8 cellular contexts compared by ENCODE assay signal in the genomic region with DNA sequence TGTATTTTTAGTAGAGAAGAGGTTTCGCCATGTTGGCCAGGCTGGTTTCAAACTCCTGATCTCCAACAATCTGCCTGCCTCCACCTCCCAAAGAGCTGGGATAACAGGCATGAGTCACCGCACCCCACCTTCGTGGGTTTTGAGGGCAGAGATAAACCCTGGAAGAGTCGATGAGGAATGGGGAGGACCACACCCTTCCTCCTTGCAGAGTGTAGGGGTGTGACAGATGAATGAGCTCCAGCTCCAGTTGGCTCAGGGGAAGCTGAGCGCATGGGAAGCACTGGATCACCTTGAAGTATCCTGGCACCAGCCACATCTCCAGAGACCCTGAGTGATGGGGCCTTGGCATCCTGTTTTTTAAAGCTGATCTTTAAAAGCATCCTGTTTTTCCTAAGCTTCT. TPM values are rescaled to one million over a fixed set of nuclear protein-coding genes. Genes with fewer than 3 reads are reported as not detected.
DNase-seq lines count a peak whose midpoint lies in the region; ATAC-seq, FAIRE-seq and TF ChIP-seq lines count a peak whose summit lies in the region.
"Not testable (repeated sequence)": the region's sequence is repeated elsewhere in the genome, so short reads cannot be mapped to it uniquely, and the experiment has no call there.
"Had no signal": no experiment of that assay in that cellular context is flagged by ENCODE, and none has a peak within 500 bp of the region (broad histone marks: within the 10 kb centered on the region; RNA-seq: fewer than 3 reads in every experiment).

No MANE protein-coding gene starts in this region.

- ATAC-seq in HCT116 = peak; percentile 70
- ATAC-seq in PC-3 = peak; percentile 60
- ATAC-seq in RWPE2 (ENCODE audit: low read depth) = peak; percentile 47
- ATAC-seq in K562 = peak; percentile 85
- ATAC-seq in esophagus mucosa = peak; percentile 66
- ATAC-seq in foreskin keratinocyte = peak; percentile 55
- ATAC-seq in omental fat pad (ENCODE audit: low FRiP score) = peak; percentile 19

- BruUV-seq in HCT116 (replicated peaks; lab: Mats Ljungman, UMichigan); PC-3 (replicated peaks; lab: Mats Ljungman, UMichigan); K562 (replicated peaks; lab: Mats Ljungman, UMichigan): not testable (repeated sequence)

- TF ChIP-seq RAD21 in HCT116 (IDR thresholded peaks at IDR 0.05; ENCODE audit: low read depth); K562 (CRISPR knock-in tag; conservative IDR thresholded peaks at IDR 0.05 in 1 of 2, IDR thresholded peaks at IDR 0.05 in 1 of 2): not testable (repeated sequence)

- H3K4me1 ChIP-seq in HCT116 (ENCODE audit: control insufficient read depth in 1 of 2, insufficient read depth in 2 of 2, low read length in 2 of 2); PC-3 (ENCODE audit: insufficient read depth, low read length); RWPE2 (ENCODE audit: insufficient read depth, poor library complexity, severe bottlenecking); K562 (replicated peaks in 1 of 2; ENCODE audit: control insufficient read depth in 2 of 2, insufficient read depth in 2 of 2, low read length in 2 of 2); foreskin keratinocyte: not testable (repeated sequence)

- H3K9me2 ChIP-seq in HCT116 (ENCODE audit: insufficient read depth); PC-3 (replicated peaks; ENCODE audit: low read length): not testable (repeated sequence)

- not testable (repeated sequence) for DNase-seq in HCT116 (ENCODE audit: low read depth, low spot score); PC-3; RWPE2 (ENCODE audit: low spot score); K562 (ENCODE audit: extremely low read depth in 1 of 4, low spot score in 3 of 4); foreskin keratinocyte; omental fat pad (ENCODE audit: low spot score)

- not testable (repeated sequence) for TF ChIP-seq EP300 in K562 (IDR thresholded peaks at IDR 0.05; ENCODE audit: low read length)

- FAIRE-seq in K562 (lab: Jason Lieb, UNC) = not testable (repeated sequence)

- POLR2A ChIA-PET in HCT116 (lab: Charles Lee); PC-3 (lab: Charles Lee; ENCODE audit: unreplicated experiment); K562 (lab: Yijun Ruan, JAX): not testable (repeated sequence)

- no CpG with 5 or more reads among the region's 5 CpGs for WGBS in K562 (ENCODE audit: insufficient coverage, low coverage, missing lambda C conversion rate)

- not testable (repeated sequence) for TF ChIP-seq POLR2A in HCT116 (IDR thresholded peaks at IDR 0.05; ENCODE audit: borderline replicate concordance, extremely low read depth, insufficient read depth, insufficient read length); K562 (conservative IDR thresholded peaks at IDR 0.05)

- H4K20me1 ChIP-seq in HCT116 (ENCODE audit: insufficient read depth); PC-3 (ENCODE audit: low read length); K562 (replicated peaks; ENCODE audit: control insufficient read depth, insufficient read depth, low read length): not testable (repeated sequence)

- H3K27ac ChIP-seq in HCT116 (ENCODE audit: low read depth, low read length); PC-3 (ENCODE audit: low read length); RWPE2 (ENCODE audit: poor library complexity, severe bottlenecking); K562 (ENCODE audit: extremely low read depth, low read depth, low read length); foreskin keratinocyte: not testable (repeated sequence)

- H2AFZ ChIP-seq in HCT116 (ENCODE audit: low read depth, low read length, poor library complexity, severe bottlenecking); PC-3 (ENCODE audit: low read length); K562 (ENCODE audit: low read depth, low read length): not testable (repeated sequence)

- CTCF ChIA-PET in HCT116 (lab: Charles Lee); PC-3 (lab: Charles Lee); K562 (lab: Yijun Ruan, JAX; ENCODE audit: low intra/inter-chr PET ratio): not testable (repeated sequence)

- in situ Hi-C loops in K562 (cut with MboI) = loop anchor here (25.0 kb wide), 1 partner anchor 578 kb away; a partner anchor contains a TSS

- not testable (repeated sequence) for H3K9ac ChIP-seq in HCT116 (ENCODE audit: low read length); PC-3 (ENCODE audit: low read length); K562 (ENCODE audit: insufficient read depth in 1 of 2, low read depth in 2 of 2, low read length in 2 of 2)

- RAD21 ChIA-PET in HCT116 (lab: Charles Lee; ENCODE audit: low non-redundant PET in 1 of 2, low total read pairs in 2 of 2, uncharacterized antibody in 2 of 2, unreplicated experiment in 2 of 2) = not testable (repeated sequence)

- H3K79me2 ChIP-seq in HCT116 (ENCODE audit: insufficient read depth, low read length); PC-3 (ENCODE audit: low read length); K562 (ENCODE audit: control insufficient read depth, insufficient read depth, low read length): not testable (repeated sequence)

- H3K4me3 ChIP-seq in HCT116 (replicated peaks in 1 of 2; ENCODE audit: low read depth in 1 of 2, low read length in 2 of 2); PC-3 (ENCODE audit: low read length); RWPE2 (ENCODE audit: severe bottlenecking); K562: not testable (repeated sequence)

- H3K27me3 ChIP-seq in HCT116 (ENCODE audit: insufficient read depth, low read length); PC-3 (ENCODE audit: low read length); RWPE2 (ENCODE audit: insufficient read depth, poor library complexity, severe bottlenecking); K562 (ENCODE audit: control insufficient read depth in 2 of 2, insufficient read depth in 2 of 2, low read length in 2 of 2); foreskin keratinocyte: not testable (repeated sequence)

- not testable (repeated sequence) for TF ChIP-seq CTCF in HCT116 (IDR thresholded peaks at IDR 0.05 in 2 of 3, conservative IDR thresholded peaks at IDR 0.05 in 1 of 3; ENCODE audit: borderline replicate concordance in 1 of 3, insufficient read depth in 1 of 3, low read depth in 2 of 3, low read length in 2 of 3); PC-3 (conservative IDR thresholded peaks at IDR 0.05; ENCODE audit: low read depth, low read length); RWPE2 (IDR thresholded peaks at IDR 0.05; ENCODE audit: poor library complexity, severe bottlenecking); K562 (IDR thresholded peaks at IDR 0.05 in 2 of 3, conservative IDR thresholded peaks at IDR 0.05 in 1 of 3; ENCODE audit: insufficient read depth in 2 of 3, low read depth in 1 of 3, low read length in 3 of 3); foreskin keratinocyte (conservative IDR thresholded peaks at IDR 0.05); omental fat pad (IDR thresholded peaks at IDR 0.05)

- not testable (repeated sequence) for H3K4me2 ChIP-seq in HCT116 (ENCODE audit: low read length); PC-3 (ENCODE audit: low read length); K562 (ENCODE audit: insufficient read depth, low read length)

- H3K9me1 ChIP-seq in K562 (ENCODE audit: control insufficient read depth, insufficient read depth, low read length) = not testable (repeated sequence)

- H3K36me3 ChIP-seq in HCT116 (ENCODE audit: control insufficient read depth in 1 of 2, insufficient read depth in 2 of 2, low read length in 2 of 2); PC-3 (ENCODE audit: low read depth, low read length); RWPE2 (ENCODE audit: low read depth); K562 (ENCODE audit: control insufficient read depth, insufficient read depth, low read length): not testable (repeated sequence)

- not testable (repeated sequence) for H3F3A ChIP-seq in PC-3 (ENCODE audit: low read length, unreplicated experiment)

- intact Hi-C loops in HCT116 (cut with micrococcal nuclease); PC-3 (cut with micrococcal nuclease); K562 (cut with micrococcal nuclease): not testable (repeated sequence)

- H3K9me3 ChIP-seq in HCT116 (ENCODE audit: control insufficient read depth in 1 of 2, insufficient read depth in 1 of 2, low read depth in 1 of 2, low read length in 2 of 2); PC-3 (ENCODE audit: low read length); RWPE2 (ENCODE audit: severe bottlenecking); K562 (replicated peaks; ENCODE audit: control insufficient read depth, insufficient read depth, low read depth, low read length): not testable (repeated sequence)

RNA-seq across cellular contexts. Expression of a gene that starts 5.6 kb away (rescaled TPM):
- total RNA-seq in HCT116 (2021; ENCODE audit: unreplicated experiment) = 54.9 TPM
- polyA plus RNA-seq in HCT116 (2012) = 89.9 and 111 TPM in 2 replicates
- total RNA-seq in PC-3 (2014; rRNA removed) = 71.6 and 101 TPM in 2 replicates
- total RNA-seq in K562 (2011; cell fraction: chromatin; rRNA removed; ENCODE audit: low replicate concordance) = 11.0 and 31.6 TPM in 2 replicates
- 83.9 and 98.7 TPM in 2 replicates for total RNA-seq in K562 (2011; cell fraction: nucleolus; rRNA removed)
- 48.7 and 61.8 TPM in 2 replicates for total RNA-seq in K562 (2011; cell fraction: nucleoplasm; rRNA removed)
- 132 and 160 TPM in 2 replicates for total RNA-seq in K562 (2014; rRNA removed)
- total RNA-seq in K562 (2014; rRNA removed; fragmentation: Illumina TruSeq; extraction: Trizol) = 70.3 and 80.8 TPM in 2 replicates
- 141 TPM in 2 replicates for total RNA-seq in K562 (2015; rRNA removed; fragmentation: Illumina TruSeq; extraction: Trizol)
- total RNA-seq in K562 (2021) = 97.8 and 104 TPM in 2 replicates
- 84.6 and 113 TPM in 2 replicates for polyA plus RNA-seq in K562 (2011; rRNA removed)
- polyA plus RNA-seq in K562 (2011; cell fraction: cytosol; rRNA removed) = 138 and 266 TPM in 2 replicates
- polyA plus RNA-seq in K562 (2011; cell fraction: nucleus; rRNA removed) = 45.6 and 63.7 TPM in 2 replicates
- 130 and 185 TPM in 2 replicates for polyA plus RNA-seq in K562 (2012)
- 220 and 231 TPM in 2 replicates for polyA plus RNA-seq in K562 (2014; fragmentation: Illumina TruSeq; extraction: Trizol)
- polyA plus RNA-seq in K562 (2014; fragmentation: Nextera tagmentation; extraction: Ambion mirVana) = 10 to 100 TPM; 32.3 to 85.8 TPM
- polyA plus RNA-seq in K562 (2014; rRNA removed) = 175 and 180 TPM in 2 replicates
- polyA minus RNA-seq in K562 (2011; rRNA and poly(A)+ RNA removed) = 17.4 and 27.2 TPM in 2 replicates
- polyA minus RNA-seq in K562 (2011; cell fraction: cytosol; rRNA and poly(A)+ RNA removed) = 16.4 and 17.5 TPM in 2 replicates
- 51.5 and 65.8 TPM in 2 replicates for polyA minus RNA-seq in K562 (2011; cell fraction: nucleus; rRNA and poly(A)+ RNA removed)
- 38.5 TPM for total RNA-seq in esophagus mucosa
- 69.9 and 80.2 TPM in 2 replicates for total RNA-seq in foreskin keratinocyte
- polyA plus RNA-seq in foreskin keratinocyte = 114 and 126 TPM in 2 replicates
- total RNA-seq in omental fat pad = 10 to 100 TPM; 15.4 to 26.6 (median 18.3) TPM

RNA-seq across cellular contexts. Expression of a gene that starts 19.5 kb away (rescaled TPM):
- total RNA-seq in HCT116 (2021; ENCODE audit: unreplicated experiment) = 39.5 TPM
- 27.4 and 29.2 TPM in 2 replicates for polyA plus RNA-seq in HCT116 (2012)
- total RNA-seq in PC-3 (2014; rRNA removed) = 41.8 and 69.5 TPM in 2 replicates
- total RNA-seq in K562 (2011; cell fraction: chromatin; rRNA removed; ENCODE audit: low replicate concordance) = 20.9 and 70.7 TPM in 2 replicates
- 74.0 and 78.4 TPM in 2 replicates for total RNA-seq in K562 (2011; cell fraction: nucleolus; rRNA removed)
- total RNA-seq in K562 (2011; cell fraction: nucleoplasm; rRNA removed) = 23.7 and 31.9 TPM in 2 replicates
- 51.2 and 62.4 TPM in 2 replicates for total RNA-seq in K562 (2014; rRNA removed)
- 14.1 and 21.3 TPM in 2 replicates for total RNA-seq in K562 (2014; rRNA removed; fragmentation: Illumina TruSeq; extraction: Trizol)
- 38.3 and 38.5 TPM in 2 replicates for total RNA-seq in K562 (2015; rRNA removed; fragmentation: Illumina TruSeq; extraction: Trizol)
- 64.7 and 66.0 TPM in 2 replicates for total RNA-seq in K562 (2021)
- 25.8 and 28.5 TPM in 2 replicates for polyA plus RNA-seq in K562 (2011; rRNA removed)
- 21.8 and 77.0 TPM in 2 replicates for polyA plus RNA-seq in K562 (2011; cell fraction: cytosol; rRNA removed)
- polyA plus RNA-seq in K562 (2011; cell fraction: nucleus; rRNA removed) = 35.4 and 76.1 TPM in 2 replicates
- polyA plus RNA-seq in K562 (2012) = 42.1 and 48.6 TPM in 2 replicates
- 33.2 and 52.4 TPM in 2 replicates for polyA plus RNA-seq in K562 (2014; fragmentation: Illumina TruSeq; extraction: Trizol)
- polyA plus RNA-seq in K562 (2014; fragmentation: Nextera tagmentation; extraction: Ambion mirVana) = under 1 TPM; 0.61 to 0.78 TPM
- polyA plus RNA-seq in K562 (2014; rRNA removed) = 64.8 and 65.7 TPM in 2 replicates
- 11.1 and 23.2 TPM in 2 replicates for polyA minus RNA-seq in K562 (2011; rRNA and poly(A)+ RNA removed)
- polyA minus RNA-seq in K562 (2011; cell fraction: cytosol; rRNA and poly(A)+ RNA removed) = 28.3 and 46.6 TPM in 2 replicates
- 19.7 and 29.1 TPM in 2 replicates for polyA minus RNA-seq in K562 (2011; cell fraction: nucleus; rRNA and poly(A)+ RNA removed)
- 8.7 TPM for total RNA-seq in esophagus mucosa
- total RNA-seq in foreskin keratinocyte = 23.3 and 25.0 TPM in 2 replicates
- 22.1 and 24.7 TPM in 2 replicates for polyA plus RNA-seq in foreskin keratinocyte
- 10 to 100 TPM in 3 of 4 donors, 1 to 10 TPM in 1; 9.8 to 19.3 (median 11.4) TPM for total RNA-seq in omental fat pad

RNA-seq across cellular contexts. Expression of a gene that starts 19.7 kb away (rescaled TPM):
- total RNA-seq in HCT116 (2021; ENCODE audit: unreplicated experiment) (14.9 TPM), PC-3 (2014; rRNA removed) (21.3 and 31.0 TPM in 2 replicates), K562 (2014; rRNA removed) (21.4 and 41.5 TPM in 2 replicates), K562 (2014; rRNA removed; fragmentation: Illumina TruSeq; extraction: Trizol) (5.7 and 7.2 TPM in 2 replicates), K562 (2015; rRNA removed; fragmentation: Illumina TruSeq; extraction: Trizol) (13.5 and 15.2 TPM in 2 replicates), K562 (2021) (18.5 and 19.6 TPM in 2 replicates), esophagus mucosa (5.7 TPM), foreskin keratinocyte (9.6 and 9.9 TPM in 2 replicates), omental fat pad (10 to 100 TPM in 2 of 4 donors, 1 to 10 TPM in 2; 7.9 to 12.6 (median 9.7) TPM)
- polyA plus RNA-seq in HCT116 (2012) = 8.1 and 10.8 TPM in 2 replicates
- total RNA-seq in K562 (2011; cell fraction: chromatin; rRNA removed; ENCODE audit: low replicate concordance) = 4.3 and 16.0 TPM in 2 replicates
- 9.1 and 10.8 TPM in 2 replicates for total RNA-seq in K562 (2011; cell fraction: nucleolus; rRNA removed)
- 6.9 and 7.2 TPM in 2 replicates for total RNA-seq in K562 (2011; cell fraction: nucleoplasm; rRNA removed)
- polyA plus RNA-seq in K562 (2011; rRNA removed) (4.6 and 4.7 TPM in 2 replicates), K562 (2014; fragmentation: Illumina TruSeq; extraction: Trizol) (7.1 and 10.0 TPM in 2 replicates), K562 (2014; fragmentation: Nextera tagmentation; extraction: Ambion mirVana) (10 to 100 TPM in 1 of 2 experiments, 1 to 10 TPM in 1; 6.7 to 11.8 TPM), K562 (2014; rRNA removed) (13.8 and 18.1 TPM in 2 replicates), foreskin keratinocyte (11.8 and 12.2 TPM in 2 replicates)
- 6.4 and 21.6 TPM in 2 replicates for polyA plus RNA-seq in K562 (2011; cell fraction: cytosol; rRNA removed)
- 3.5 and 6.3 TPM in 2 replicates for polyA plus RNA-seq in K562 (2011; cell fraction: nucleus; rRNA removed)
- polyA plus RNA-seq in K562 (2012) = 10.7 and 13.3 TPM in 2 replicates
- polyA minus RNA-seq in K562 (2011; rRNA and poly(A)+ RNA removed) = 1.5 and 2.0 TPM in 2 replicates
- 3.6 and 6.6 TPM in 2 replicates for polyA minus RNA-seq in K562 (2011; cell fraction: cytosol; rRNA and poly(A)+ RNA removed)
- 3.4 and 3.9 TPM in 2 replicates for polyA minus RNA-seq in K562 (2011; cell fraction: nucleus; rRNA and poly(A)+ RNA removed)

RNA-seq across cellular contexts. Expression of a gene that starts 33.3 kb away (rescaled TPM):
- total RNA-seq in HCT116 (2021; ENCODE audit: unreplicated experiment) (6.0 TPM), PC-3 (2014; rRNA removed) (10.2 and 17.2 TPM in 2 replicates), K562 (2014; rRNA removed) (0.73 and 1.8 TPM in 2 replicates), K562 (2014; rRNA removed; fragmentation: Illumina TruSeq; extraction: Trizol) (0.19 and 0.69 TPM in 2 replicates), K562 (2015; rRNA removed; fragmentation: Illumina TruSeq; extraction: Trizol) (0.94 and 1.4 TPM in 2 replicates), K562 (2021) (2.9 and 3.5 TPM in 2 replicates), esophagus mucosa (2.8 TPM), foreskin keratinocyte (0.51 and 0.53 TPM in 2 replicates), omental fat pad (1 to 10 TPM; 5.0 to 9.1 (median 6.7) TPM)
- polyA plus RNA-seq in HCT116 (2012) = 5.8 and 6.2 TPM in 2 replicates
- 12.1 and 23.0 TPM in 2 replicates for total RNA-seq in K562 (2011; cell fraction: chromatin; rRNA removed; ENCODE audit: low replicate concordance)
- 8.4 and 13.2 TPM in 2 replicates for total RNA-seq in K562 (2011; cell fraction: nucleolus; rRNA removed)
- total RNA-seq in K562 (2011; cell fraction: nucleoplasm; rRNA removed) = 11.2 and 14.5 TPM in 2 replicates
- polyA plus RNA-seq in K562 (2011; rRNA removed) (1.5 and 3.3 TPM in 2 replicates), K562 (2014; fragmentation: Illumina TruSeq; extraction: Trizol) (1.5 and 2.6 TPM in 2 replicates), K562 (2014; fragmentation: Nextera tagmentation; extraction: Ambion mirVana) (under 1 TPM in 1 of 2 experiments, not detected in 1; 0.01 TPM), K562 (2014; rRNA removed) (2.4 and 2.5 TPM in 2 replicates), foreskin keratinocyte (0.16 and 0.29 TPM in 2 replicates)
- polyA plus RNA-seq in K562 (2011; cell fraction: cytosol; rRNA removed) = 2.1 and 2.8 TPM in 2 replicates
- 13.0 and 14.1 TPM in 2 replicates for polyA plus RNA-seq in K562 (2011; cell fraction: nucleus; rRNA removed)
- polyA plus RNA-seq in K562 (2012) = 3.9 and 6.8 TPM in 2 replicates
- polyA minus RNA-seq in K562 (2011; rRNA and poly(A)+ RNA removed) = 1.4 and 1.6 TPM in 2 replicates
- 2.8 TPM in 1 of 2 replicates, not detected in the other for polyA minus RNA-seq in K562 (2011; cell fraction: cytosol; rRNA and poly(A)+ RNA removed)
- polyA minus RNA-seq in K562 (2011; cell fraction: nucleus; rRNA and poly(A)+ RNA removed) = 2.6 and 3.1 TPM in 2 replicates
- total RNA-seq: Daoy had no signal

RNA-seq across cellular contexts. Expression of a gene that starts 50.9 kb away (rescaled TPM):
- total RNA-seq in HCT116 (2021; ENCODE audit: unreplicated experiment) = 13.2 TPM
- 10.3 and 14.2 TPM in 2 replicates for polyA plus RNA-seq in HCT116 (2012)
- 20.8 and 21.5 TPM in 2 replicates for total RNA-seq in PC-3 (2014; rRNA removed)
- 18.4 and 52.2 TPM in 2 replicates for total RNA-seq in K562 (2011; cell fraction: chromatin; rRNA removed; ENCODE audit: low replicate concordance)
- total RNA-seq in K562 (2011; cell fraction: nucleolus; rRNA removed) = 30.3 and 37.7 TPM in 2 replicates
- 25.7 and 31.2 TPM in 2 replicates for total RNA-seq in K562 (2011; cell fraction: nucleoplasm; rRNA removed)
- total RNA-seq in K562 (2014; rRNA removed) = 18.3 and 23.1 TPM in 2 replicates
- 4.0 and 4.1 TPM in 2 replicates for total RNA-seq in K562 (2014; rRNA removed; fragmentation: Illumina TruSeq; extraction: Trizol)
- total RNA-seq in K562 (2015; rRNA removed; fragmentation: Illumina TruSeq; extraction: Trizol) = 9.0 and 9.2 TPM in 2 replicates
- 23.5 and 27.7 TPM in 2 replicates for total RNA-seq in K562 (2021)
- 14.3 and 16.0 TPM in 2 replicates for polyA plus RNA-seq in K562 (2011; rRNA removed)
- 32.8 and 91.3 TPM in 2 replicates for polyA plus RNA-seq in K562 (2011; cell fraction: cytosol; rRNA removed)
- 5.5 and 11.5 TPM in 2 replicates for polyA plus RNA-seq in K562 (2011; cell fraction: nucleus; rRNA removed)
- polyA plus RNA-seq in K562 (2012) = 34.3 and 36.5 TPM in 2 replicates
- polyA plus RNA-seq in K562 (2014; fragmentation: Illumina TruSeq; extraction: Trizol) = 7.7 and 18.6 TPM in 2 replicates
- polyA plus RNA-seq in K562 (2014; fragmentation: Nextera tagmentation; extraction: Ambion mirVana) = 1 to 10 TPM; 1.1 to 2.0 TPM
- 16.7 and 18.9 TPM in 2 replicates for polyA plus RNA-seq in K562 (2014; rRNA removed)
- 11.4 and 21.4 TPM in 2 replicates for polyA minus RNA-seq in K562 (2011; rRNA and poly(A)+ RNA removed)
- 35.3 and 38.1 TPM in 2 replicates for polyA minus RNA-seq in K562 (2011; cell fraction: cytosol; rRNA and poly(A)+ RNA removed)
- polyA minus RNA-seq in K562 (2011; cell fraction: nucleus; rRNA and poly(A)+ RNA removed) = 4.0 and 4.6 TPM in 2 replicates
- 3.1 TPM for total RNA-seq in esophagus mucosa
- 5.6 and 7.5 TPM in 2 replicates for total RNA-seq in foreskin keratinocyte
- 3.1 and 3.8 TPM in 2 replicates for polyA plus RNA-seq in foreskin keratinocyte
- 10 to 100 TPM; 11.4 to 31.6 (median 26.6) TPM for total RNA-seq in omental fat pad

Comparison
In these comparisons a context has a peak if more than half of its experiments do, and no peak if none do; other contexts are left out.
1. ATAC-seq: peak in every context shown above with its lines; median percentile 85 in K562; 70 in HCT116; 66 in esophagus mucosa; 60 in PC-3; 55 in foreskin keratinocyte; 47 in RWPE2; 19 in omental fat pad.